16 cellular contexts compared by ENCODE assay signal in genomic region chr17:72488542-72489272, GRCh38.
DNase-seq lines count a peak whose midpoint lies in the region; ATAC-seq, FAIRE-seq and TF ChIP-seq lines count a peak whose summit lies in the region.
"Had no signal": no experiment of that assay in that cellular context is flagged by ENCODE, and none has a peak within 500 bp of the region (broad histone marks: within the 10 kb centered on the region; RNA-seq: fewer than 3 reads in every experiment).

No MANE protein-coding gene starts in this region.

- intact Hi-C loops in stomach (cut with DNase I; ENCODE audit: low total_unique reads) = no loop called here
- intact Hi-C loops in activated CD4-positive, alpha-beta memory T cell treated with anti-CD3 and anti-CD28 coated beads for 36 hours (cut with micrococcal nuclease) = no loop called here

- WGBS in esophagus, 2 donors = 23 to 27% methylated on average over 11 of the region's 11 CpGs
- 21 to 33% (median 23%) methylated on average over 11 of the region's 11 CpGs for WGBS in stomach, 5 donors

- POLR2A ChIA-PET in activated CD4-positive, alpha-beta memory T cell treated with anti-CD3 and anti-CD28 coated beads for 36 hours (lab: Charles Lee) = no interaction called here

- H3K4me1 Mint-ChIP-seq in activated CD4-positive, alpha-beta memory T cell treated with anti-CD3 and anti-CD28 coated beads for 36 hours (ENCODE audit: low read depth) = no peaks in the 10 kb centered on the region

- no peak overlapping the region for H3K4me3 Mint-ChIP-seq in activated CD4-positive, alpha-beta memory T cell treated with anti-CD3 and anti-CD28 coated beads for 36 hours

- H3K27ac Mint-ChIP-seq in activated CD4-positive, alpha-beta memory T cell treated with anti-CD3 and anti-CD28 coated beads for 36 hours = no peak overlapping the region

- H3K36me3 ChIP-seq in esophagus (ENCODE audit: control insufficient read depth in 2 of 2, insufficient read depth in 2 of 2, low read length in 1 of 2) = no peaks in the 10 kb centered on the region
- no peaks in the 10 kb centered on the region for H3K36me3 ChIP-seq in stomach
- H3K36me3 ChIP-seq: BE2C, gastroesophageal sphincter, left ventricle myocardium inferior, thyroid gland had no signal

- CTCF ChIA-PET in activated CD4-positive, alpha-beta memory T cell treated with anti-CD3 and anti-CD28 coated beads for 36 hours (lab: Charles Lee) = no interaction called here

- TF ChIP-seq CTCF in stomach (IDR thresholded peaks at IDR 0.05) = no peak

- H3K9me3 Mint-ChIP-seq in activated CD4-positive, alpha-beta memory T cell treated with anti-CD3 and anti-CD28 coated beads for 36 hours = peaks cover 4% of the 10 kb centered on the region

- peaks cover 6% of the 10 kb centered on the region for H3K27me3 Mint-ChIP-seq in activated CD4-positive, alpha-beta memory T cell treated with anti-CD3 and anti-CD28 coated beads for 36 hours

- H3K27me3 ChIP-seq in esophagus (ENCODE audit: control insufficient read depth in 1 of 2, insufficient read depth in 2 of 2, low read length in 2 of 2) (no peaks in the 10 kb centered on the region), stomach (no peaks in the 10 kb centered on the region)
- H3K27me3 ChIP-seq: BE2C, thyroid gland had no signal

- FAIRE-seq in GM12892 (lab: Jason Lieb, UNC) = no peak

- H3K9me3 ChIP-seq in esophagus (ENCODE audit: control insufficient read depth in 2 of 2, insufficient read depth in 1 of 2, low read depth in 1 of 2, low read length in 1 of 2) (no peaks in the 10 kb centered on the region), stomach (peaks cover 0 to 10% (median 8%) of the 10 kb centered on the region in 4 donors)
- H3K9me3 ChIP-seq: BE2C, thyroid gland had no signal

- peak overlapping the region; percentile 23 to 69 for H3K27ac ChIP-seq in esophagus (ENCODE audit: low read depth in 2 of 2, low read length in 1 of 2)
- H3K27ac ChIP-seq in stomach = peak overlapping the region; percentile 25 to 77 (median 57)
- H3K27ac ChIP-seq: coronary artery, gastroesophageal sphincter, left ventricle myocardium inferior, parathyroid adenoma, thyroid gland had no signal

- no peak for ATAC-seq in GM18867 (IDR thresholded peaks at IDR 0.05; ENCODE audit: unreplicated experiment)
- ATAC-seq: gastroesophageal sphincter had no signal

- TF ChIP-seq POLR2A in stomach (IDR thresholded peaks at IDR 0.05) (no peak), GM12892 (IDR thresholded peaks at IDR 0.05; ENCODE audit: low read depth, low read length) (no peak)

- H3K36me3 Mint-ChIP-seq in activated CD4-positive, alpha-beta memory T cell treated with anti-CD3 and anti-CD28 coated beads for 36 hours = no peaks in the 10 kb centered on the region

- TF ChIP-seq EP300 in stomach (IDR thresholded peaks at IDR 0.05) = no peak

- H3K4me1 ChIP-seq in esophagus (ENCODE audit: control insufficient read depth in 2 of 2, insufficient read depth in 2 of 2, low read length in 1 of 2) (peaks cover 4 to 5% of the 10 kb centered on the region in 2 donors), stomach (peaks cover 0 to 24% (median 18%) of the 10 kb centered on the region in 4 donors)
- H3K4me1 ChIP-seq: BE2C, gastroesophageal sphincter, left ventricle myocardium inferior, parathyroid adenoma, thyroid gland had no signal

- DNase-seq in NCI-H146 (lab: John Stamatoyannopoulos, UW) (peak; percentile 72), NCI-H748 (lab: John Stamatoyannopoulos, UW; ENCODE audit: unreplicated experiment) (peak; percentile 82), stomach (peak; percentile 36), GM12892 (ENCODE audit: insufficient read length) (no peak)
- DNase-seq in activated CD4-positive, alpha-beta memory T cell treated with anti-CD3 and anti-CD28 coated beads for 36 hours = no peak
- DNase-seq: activated CD4-positive, alpha-beta T cell treated with anti-CD3 and anti-CD28 coated beads for 1 hour; activated effector memory CD4-positive, alpha-beta T cell treated with Interleukin-2 at 50 U/mL for 16 hours; BE2C; left ventricle myocardium inferior; SHP77 treated with DMSO at 0.1 percent for 48 hours; thyroid gland had no signal

- no peak overlapping the region for H3K4me3 ChIP-seq in esophagus (ENCODE audit: low read depth in 1 of 2, low read length in 2 of 2)
- H3K4me3 ChIP-seq in stomach = no peak overlapping the region
- H3K4me3 ChIP-seq: coronary artery, gastroesophageal sphincter, left ventricle myocardium inferior, thyroid gland had no signal

Comparison
In these comparisons a context has a peak if more than half of its experiments do, and no peak if none do; other contexts are left out.
1. DNase-seq: peak in NCI-H146 (single experiment), NCI-H748 (single experiment) and stomach (single experiment); none in activated CD4-positive, alpha-beta memory T cell treated with anti-CD3 and anti-CD28 coated beads for 36 hours (single experiment) and GM12892 (single experiment).